In the genomic region with DNA sequence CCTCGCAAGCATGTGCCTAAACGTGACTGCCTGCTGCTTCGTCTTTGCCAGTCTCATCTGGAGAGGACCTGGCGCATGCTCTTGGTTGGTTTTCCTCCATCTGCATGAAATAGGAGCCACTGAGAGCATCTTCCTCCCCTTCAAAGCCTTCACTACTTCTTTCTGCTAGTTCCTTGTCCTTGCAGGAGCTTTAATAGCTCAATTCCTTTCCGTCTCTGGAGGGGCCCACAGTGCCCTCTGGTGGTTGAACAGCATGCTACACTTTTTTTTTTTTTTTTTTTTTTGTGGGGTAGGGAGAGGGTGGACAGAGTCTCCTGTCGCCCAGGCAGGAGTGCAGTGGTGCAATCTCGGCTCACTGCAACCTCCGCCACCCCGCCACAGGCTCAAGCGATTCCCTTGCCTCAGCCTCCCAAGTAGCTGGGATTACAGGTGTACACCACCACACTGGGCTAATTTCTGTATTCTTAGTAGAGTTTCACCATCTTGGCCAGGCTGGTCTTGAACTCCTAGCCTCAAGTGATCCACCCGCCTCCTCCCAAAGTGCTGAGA, we compare ENCODE assay signal across 8 cellular contexts. TPM values are rescaled to one million over a fixed set of nuclear protein-coding genes. Genes with fewer than 3 reads are reported as not detected.
A peak's percentile ranks its signal among the peaks of the same experiment; 100 is the strongest.
DNase-seq lines count a peak whose midpoint lies in the region; ATAC-seq, FAIRE-seq and TF ChIP-seq lines count a peak whose summit lies in the region.

No MANE protein-coding gene starts in this region.

- H3K4me1 ChIP-seq in tibial nerve = no peaks in the 10 kb centered on the region

- peak; percentile 77 for ATAC-seq in esophagus mucosa

- 45 to 49% methylated on average over 11 of the region's 11 CpGs for WGBS in tibial nerve, 2 donors

- CTCF ChIA-PET in AG04449 (lab: Yijun Ruan, JAX) = interaction anchor here (0.5 to 9.5 kb wide), 34 partner anchors 10 to 578 kb away, joined by 3 to 151 read pairs (median 3); a partner anchor contains a TSS

- H2AFZ ChIP-seq in neural cell (ENCODE audit: low read depth, low read length) = no peak overlapping the region

- POLR2A ChIA-PET in AG04449 (lab: Yijun Ruan, JAX) = no interaction called here

- H3K27ac ChIP-seq in neural cell (ENCODE audit: low read length) (no peak overlapping the region), tibial nerve (no peak overlapping the region)

- no peak overlapping the region for H3K4me3 ChIP-seq in AG04449 (ENCODE audit: low read depth, low read length)
- no peak overlapping the region for H3K4me3 ChIP-seq in neural cell (ENCODE audit: low read length)
- H3K4me3 ChIP-seq in tibial nerve = no peak overlapping the region

- no peak overlapping the region for H3K4me2 ChIP-seq in neural cell (ENCODE audit: low read length)

- no peaks in the 10 kb centered on the region for H3K9me2 ChIP-seq in neural cell (ENCODE audit: insufficient read depth, low read length)

- no peaks in the 10 kb centered on the region for H3K27me3 ChIP-seq in neural cell (ENCODE audit: insufficient read depth, low read depth, low read length)
- no peaks in the 10 kb centered on the region for H3K27me3 ChIP-seq in tibial nerve

- FAIRE-seq in GM12892 (lab: Jason Lieb, UNC) = peak; percentile 85

- no peaks in the 10 kb centered on the region for H4K20me1 ChIP-seq in neural cell (ENCODE audit: insufficient read depth)

- H3K36me3 ChIP-seq in neural cell (ENCODE audit: insufficient read depth, low read length) (no peaks in the 10 kb centered on the region), tibial nerve (peaks cover 0 to 10% (median 0%) of the 10 kb centered on the region in 3 donors)

- TF ChIP-seq EP300 in neural cell (conservative IDR thresholded peaks at IDR 0.05; ENCODE audit: poor library complexity, severe bottlenecking) (no peak), tibial nerve (IDR thresholded peaks at IDR 0.05) (no peak)

- no peak overlapping the region for H3K9ac ChIP-seq in neural cell (ENCODE audit: low read length)

- TF ChIP-seq RAD21 in neural cell (conservative IDR thresholded peaks at IDR 0.05) = peak; percentile 32

- peak; percentile 63 for TF ChIP-seq CTCF in AG04449 (IDR thresholded peaks at IDR 0.05; ENCODE audit: insufficient read depth, low read length, missing control alignments)
- peak; percentile 56 for TF ChIP-seq CTCF in neural cell (IDR thresholded peaks at IDR 0.05; ENCODE audit: poor library complexity, severe bottlenecking)
- peak; percentile 45 to 70 (median 64) for TF ChIP-seq CTCF in tibial nerve (IDR thresholded peaks at IDR 0.05)

- no peak for TF ChIP-seq POLR2A in GM12892 (IDR thresholded peaks at IDR 0.05; ENCODE audit: low read depth, low read length)
- no peak for TF ChIP-seq POLR2A in tibial nerve (IDR thresholded peaks at IDR 0.05)

- no peaks in the 10 kb centered on the region for H3F3A ChIP-seq in neural cell (ENCODE audit: insufficient read depth, low read length, poor library complexity, severe bottlenecking)

- no peaks in the 10 kb centered on the region for H3K79me2 ChIP-seq in neural cell (replicated peaks; ENCODE audit: insufficient read depth, low read length)

- DNase-seq in AG04449 (ENCODE audit: low read depth, low spot score) = no peak
- peak; percentile 44 for DNase-seq in GM12892 (ENCODE audit: insufficient read length)
- DNase-seq in NOMO-1 (lab: John Stamatoyannopoulos, UW; ENCODE audit: unreplicated experiment in 2 of 2) = peak; percentile 59 to 74
- peak; percentile 42 for DNase-seq in activated CD8-positive, alpha-beta memory T cell treated with anti-CD3 and anti-CD28 coated beads, Interleukin-2, amount 50 U/mL, for 4 hours
- peak in 1 of 2 donors; percentile 39 for DNase-seq in tibial nerve (ENCODE audit: low spot score in 2 of 2)
- no peak for DNase-seq in DMS153 treated with DMSO at 0.1 percent for 48 hours (lab: John Stamatoyannopoulos, UW; ENCODE audit: unreplicated experiment)

- H3K9me3 ChIP-seq in neural cell (ENCODE audit: low read length) = no peaks in the 10 kb centered on the region
- H3K9me3 ChIP-seq in tibial nerve = peaks cover 0 to 6% (median 0%) of the 10 kb centered on the region in 4 donors

TF ChIP-seq in neural cell, 6 proteins besides CTCF, POLR2A, EP300 and RAD21:
- TF ChIP-seq SMC3 (conservative IDR thresholded peaks at IDR 0.05; ENCODE audit: poor library complexity) = peak; percentile 41
- TF ChIP-seq POLR2AphosphoS5 (IDR thresholded peaks at IDR 0.05) = no peak

RNA-seq across cellular contexts. Expression of a gene that starts 59.6 kb away (rescaled TPM):
- 72.4 TPM for polyA plus RNA-seq in GM12892 (2012; ENCODE audit: missing spikeins)
- total RNA-seq in esophagus mucosa (9.1 TPM), tibial nerve (10 to 100 TPM; 22.0 to 26.7 (median 23.8) TPM)
- polyA plus RNA-seq in neural cell = not detected in 2 replicates
- not detected in 2 replicates for polyA minus RNA-seq in neural cell

Comparison
In these comparisons a context has a peak if more than half of its experiments do, and no peak if none do; other contexts are left out.
1. DNase-seq: peak in GM12892 (single experiment), NOMO-1 (2 of 2) and activated CD8-positive, alpha-beta memory T cell treated with anti-CD3 and anti-CD28 coated beads, Interleukin-2, amount 50 U/mL, for 4 hours (single experiment); none in AG04449 (single experiment) and DMS153 treated with DMSO at 0.1 percent for 48 hours (single experiment).
2. Peak in every context shown above with its lines, with median percentiles within 50 percentile points of each other: CTCF ChIP-seq.